In genomic region chr6:138821519-138821918, GRCh38 we compare ENCODE assay signal across 2 cellular contexts.
TF ChIP-seq lines count a peak whose summit lies in the region.

No MANE protein-coding gene starts in this region.

TF ChIP-seq in HepG2, 621 proteins besides CTCF, POLR2A, EP300 and RAD21:
- 0 out of 2 replicates have a peak, but pooled peaks have one; percentile 24 for TF ChIP-seq FOXA3 (CRISPR knock-in tag; IDR thresholded peaks at IDR 0.05)
- TF ChIP-seq TSC22D2 (CRISPR knock-in tag; IDR thresholded peaks at IDR 0.05; ENCODE audit: borderline replicate concordance) = no peak
- TF ChIP-seq YY1 (IDR thresholded peaks at IDR 0.05; ENCODE audit: insufficient read depth, insufficient replicate concordance, low read depth, low read length) = no peak
- TF ChIP-seq PCBP2 (optimal IDR thresholded peaks at IDR 0.05; ENCODE audit: low read depth, low read length, poor library complexity, severe bottlenecking) = no peak
- TF ChIP-seq FOXA1 (IDR thresholded peaks at IDR 0.05) = no peak
- TF ChIP-seq FOXA1 (CRISPR knock-in tag; IDR thresholded peaks at IDR 0.05) = peak; percentile 25; the same call in 1 of the 2 replicates
- TF ChIP-seq MAX (IDR thresholded peaks at IDR 0.05) = 0 out of 2 replicates have a peak, but pooled peaks have one; percentile 11
- TF ChIP-seq ZHX1 (CRISPR knock-in tag; IDR thresholded peaks at IDR 0.05; ENCODE audit: low read depth) = no peak
- peak; percentile 93 for TF ChIP-seq ZNF205 (CRISPR knock-in tag; IDR thresholded peaks at IDR 0.05)
- no peak for TF ChIP-seq ZNF614 (CRISPR knock-in tag; IDR thresholded peaks at IDR 0.05; ENCODE audit: borderline replicate concordance)
- no peak for TF ChIP-seq HMG20A (CRISPR knock-in tag; IDR thresholded peaks at IDR 0.05; ENCODE audit: borderline replicate concordance)
- no peak for TF ChIP-seq ZNF564 (CRISPR knock-in tag; IDR thresholded peaks at IDR 0.05)

TF ChIP-seq in GM23338, 12 proteins besides CTCF, POLR2A, EP300 and RAD21:
- TF ChIP-seq NANOG (IDR thresholded peaks at IDR 0.05; ENCODE audit: borderline replicate concordance) (no peak), ZNF114 (CRISPR knock-in tag; IDR thresholded peaks at IDR 0.05) (no peak), ZNF462 (CRISPR knock-in tag; IDR thresholded peaks at IDR 0.05) (no peak), EZH2 (IDR thresholded peaks at IDR 0.05; ENCODE audit: low read depth, unreplicated experiment) (no peak), EZH2phosphoT487 (IDR thresholded peaks at IDR 0.05; ENCODE audit: unreplicated experiment) (no peak), CREB1 (CRISPR knock-in tag; IDR thresholded peaks at IDR 0.05; ENCODE audit: low read depth) (no peak), ZNF331 (CRISPR knock-in tag; IDR thresholded peaks at IDR 0.05; ENCODE audit: low read depth) (no peak), ETS1 (IDR thresholded peaks at IDR 0.05) (no peak), JUNB (IDR thresholded peaks at IDR 0.05; ENCODE audit: unreplicated experiment) (no peak), STAT1 (IDR thresholded peaks at IDR 0.05; ENCODE audit: unreplicated experiment) (no peak), POLR2AphosphoS5 (IDR thresholded peaks at IDR 0.05; ENCODE audit: low read depth) (no peak), REST (IDR thresholded peaks at IDR 0.05; ENCODE audit: unreplicated experiment) (no peak)
